Comparison of ENCODE assay signal across 20 cellular contexts in genomic region chr17:13416748-13417363, GRCh38.
DNase-seq lines count a peak whose midpoint lies in the region; ATAC-seq, FAIRE-seq and TF ChIP-seq lines count a peak whose summit lies in the region.
"Had no signal": no experiment of that assay in that cellular context is flagged by ENCODE, and none has a peak within 500 bp of the region (broad histone marks: within the 10 kb centered on the region; RNA-seq: fewer than 3 reads in every experiment).

No MANE protein-coding gene starts in this region.

- H3K4me3 ChIP-seq in GM23248 (no peak overlapping the region), IMR-90 (ENCODE audit: insufficient read depth, low read depth, low read length) (no peak overlapping the region), astrocyte (ENCODE audit: insufficient read depth, low read depth, low read length) (peak overlapping the region; percentile 2), spleen (no peak overlapping the region)
- H3K4me3 ChIP-seq: A549 had no signal

- H4K20me1 ChIP-seq in GM23248 (ENCODE audit: insufficient read depth) (no peaks in the 10 kb centered on the region), IMR-90 (ENCODE audit: insufficient read depth, low read length) (no peaks in the 10 kb centered on the region), astrocyte (ENCODE audit: insufficient read depth, low read length) (no peaks in the 10 kb centered on the region)

- no TSS peak for BruUV-seq in IMR-90 (replicated peaks; lab: Mats Ljungman, UMichigan)

- H3K79me1 ChIP-seq in IMR-90 (ENCODE audit: low read depth in 1 of 2, low read length in 2 of 2), result no peaks in the 10 kb centered on the region

- H3K27me3 Mint-ChIP-seq in astrocyte (ENCODE audit: low read depth, unreplicated experiment), result no peaks in the 10 kb centered on the region
- H3K27me3 Mint-ChIP-seq in glutamatergic neuron (ENCODE audit: unreplicated experiment), result no peaks in the 10 kb centered on the region

- peak overlapping the region; percentile 49 for H3K27ac ChIP-seq in GM23248
- no peak overlapping the region for H3K27ac ChIP-seq in IMR-90 (ENCODE audit: insufficient read depth, low read length)
- no peak overlapping the region for H3K27ac ChIP-seq in astrocyte (ENCODE audit: low read depth, low read length)
- H3K27ac ChIP-seq in spleen, result peak overlapping the region in 1 of 8 donors; percentile 35
- H3K27ac ChIP-seq: A549 had no signal

- no peak for TF ChIP-seq CTCF in IMR-90 (conservative IDR thresholded peaks at IDR 0.05; ENCODE audit: low read depth, low read length)
- TF ChIP-seq CTCF in astrocyte (IDR thresholded peaks at IDR 0.05; ENCODE audit: insufficient read depth, low read depth, low read length), result no peak
- no peak for TF ChIP-seq CTCF in glutamatergic neuron (IDR thresholded peaks at IDR 0.05; ENCODE audit: partially characterized antibody, unreplicated experiment)
- TF ChIP-seq CTCF in spleen (IDR thresholded peaks at IDR 0.05 in 8 of 11, conservative IDR thresholded peaks at IDR 0.05 in 3 of 11), result no peak

- intact Hi-C loops in IMR-90 (cut with micrococcal nuclease), result loop anchor here (5.0 kb wide), 1 partner anchor 165 kb away; no protein-coding TSS in a partner anchor
- intact Hi-C loops in left ventricle myocardium superior (cut with micrococcal nuclease), result no loop called here
- intact Hi-C loops in spleen (cut with DNase I; ENCODE audit: low total_unique reads), result no loop called here

- DNase-seq in GM23248 (peak; percentile 24), IMR-90 (no peak), astrocyte (ENCODE audit: low read depth) (no peak), left ventricle myocardium superior (no peak), glutamatergic neuron (no peak), LoVo (ENCODE audit: low spot score) (no peak), spleen (no peak)
- DNase-seq: CD8-positive, alpha-beta T cell; COR-L47; DMS79 treated with DMSO at 0.1 percent for 48 hours had no signal

- 77 to 78% methylated on average over 3 of the region's 3 CpGs for WGBS in GM23248 (ENCODE audit: low coverage in 1 of 2, low lambda C conversion rate in 2 of 2, missing lambda C conversion rate in 2 of 2), 2 experiments
- WGBS in IMR-90 (ENCODE audit: extremely low coverage in 2 of 2, insufficient read length in 1 of 2), 2 experiments, result no CpG with 5 or more reads among the region's 3 CpGs
- 56 to 90% (median 65%) methylated on average over 3 of the region's 3 CpGs for WGBS in spleen, 5 donors

- POLR2A ChIA-PET in IMR-90 (lab: Charles Lee; ENCODE audit: unreplicated experiment), result no interaction called here

- no peak for TF ChIP-seq RAD21 in IMR-90 (IDR thresholded peaks at IDR 0.05; ENCODE audit: low read length)

- in situ Hi-C loops in GM23248 (cut with MboI) (no loop called here), IMR-90 (cut with MboI; ENCODE audit: low sequenced_read_pairs) (no loop called here)

- H3K4me2 ChIP-seq in GM23248 (ENCODE audit: unreplicated experiment) (peak overlapping the region; percentile 67), IMR-90 (ENCODE audit: low read depth, low read length) (no peak overlapping the region), astrocyte (ENCODE audit: low read length) (peak overlapping the region; percentile 76)
- H3K4me2 ChIP-seq: A549 had no signal

- no peak overlapping the region for H2AK9ac ChIP-seq in IMR-90 (replicated peaks; ENCODE audit: low read depth, low read length, poor library complexity)

- peak overlapping the region; percentile 26 for H3K9ac ChIP-seq in GM23248
- no peak overlapping the region for H3K9ac ChIP-seq in IMR-90 (ENCODE audit: low read depth, low read length)
- H3K9ac ChIP-seq in astrocyte (ENCODE audit: low read length), result peak overlapping the region; percentile 20

- no peak for ATAC-seq in IMR-90 (ENCODE audit: low read depth)
- peak; percentile 92 for ATAC-seq in left ventricle myocardium superior
- no peak for ATAC-seq in GM19351 (IDR thresholded peaks at IDR 0.05; ENCODE audit: unreplicated experiment)
- ATAC-seq: A549; CD8-positive, alpha-beta T cell; HCT116 had no signal

- H2BK5ac ChIP-seq in IMR-90 (ENCODE audit: low read depth, low read length, poor library complexity, severe bottlenecking), result no peak overlapping the region

- no peak for FAIRE-seq in astrocyte (lab: Jason Lieb, UNC)
- FAIRE-seq: A549, D721Med, G401.6, GM12892, GM19239, H54 had no signal

- H3K36me3 Mint-ChIP-seq in astrocyte (ENCODE audit: low read depth, unreplicated experiment) (no peaks in the 10 kb centered on the region), glutamatergic neuron (ENCODE audit: unreplicated experiment) (no peaks in the 10 kb centered on the region)
- H3K36me3 Mint-ChIP-seq: CD14-positive monocyte; CD8-positive, alpha-beta T cell; IgD-negative memory B cell had no signal

- peak overlapping the region; percentile 4; the same call in 1 of the 2 replicates for H2BK20ac ChIP-seq in IMR-90 (ENCODE audit: low read depth, low read length)

- peak overlapping the region; percentile 51; the same call in 1 of the 2 replicates for H3K18ac ChIP-seq in IMR-90 (ENCODE audit: low read depth, low read length)

- H3K27ac Mint-ChIP-seq in astrocyte (ENCODE audit: unreplicated experiment) (no peak overlapping the region), glutamatergic neuron (ENCODE audit: unreplicated experiment) (no peak overlapping the region)
- H3K27ac Mint-ChIP-seq: CD14-positive monocyte; CD8-positive, alpha-beta T cell; IgD-negative memory B cell had no signal

- CTCF ChIA-PET in IMR-90 (lab: Yijun Ruan, JAX), result no interaction called here

- peak overlapping the region; percentile 60; the same call in 1 of the 2 replicates for H3K23ac ChIP-seq in IMR-90 (ENCODE audit: low read depth, low read length)

- H3K9me1 ChIP-seq in IMR-90 (ENCODE audit: insufficient read depth, low read length), result peaks cover 20% of the 10 kb centered on the region

- H3K4me1 ChIP-seq in GM23248 (ENCODE audit: insufficient read depth) (peaks cover 49% of the 10 kb centered on the region), IMR-90 (ENCODE audit: control insufficient read depth, insufficient read depth, low read length) (peaks cover 26% of the 10 kb centered on the region), astrocyte (ENCODE audit: insufficient read depth, low read length) (peaks cover 31% of the 10 kb centered on the region), spleen (peaks cover 0 to 17% (median 10%) of the 10 kb centered on the region in 6 donors)

- TF ChIP-seq POLR2A in IMR-90 (IDR thresholded peaks at IDR 0.05; ENCODE audit: low read depth, low read length) (no peak), spleen (IDR thresholded peaks at IDR 0.05) (no peak)

- H3K4me1 Mint-ChIP-seq in astrocyte (ENCODE audit: low read depth, unreplicated experiment) (peaks cover 20% of the 10 kb centered on the region), glutamatergic neuron (ENCODE audit: low read depth, unreplicated experiment) (no peaks in the 10 kb centered on the region)
- H3K4me1 Mint-ChIP-seq: IgD-negative memory B cell had no signal

- no peaks in the 10 kb centered on the region for H3K79me2 ChIP-seq in GM23248 (ENCODE audit: insufficient read depth)
- no peaks in the 10 kb centered on the region for H3K79me2 ChIP-seq in astrocyte (ENCODE audit: insufficient read depth, low read length)

- H3K9me3 Mint-ChIP-seq in astrocyte (ENCODE audit: unreplicated experiment) (no peaks in the 10 kb centered on the region), glutamatergic neuron (ENCODE audit: unreplicated experiment) (peaks cover 3% of the 10 kb centered on the region)
- H3K9me3 Mint-ChIP-seq: CD8-positive, alpha-beta T cell had no signal

- no peaks in the 10 kb centered on the region for H3K9me2 ChIP-seq in GM23248 (ENCODE audit: insufficient read depth)

- H2AFZ ChIP-seq in GM23248, result no peak overlapping the region
- H2AFZ ChIP-seq in IMR-90 (replicated peaks; ENCODE audit: low read length, poor library complexity), result no peak overlapping the region
- no peak overlapping the region for H2AFZ ChIP-seq in astrocyte (ENCODE audit: low read depth, low read length)

- dilution Hi-C loops in IMR-90 (cut with HindIII; ENCODE audit: low sequenced_read_pairs, unreplicated experiment), result no loop called here

- no peaks in the 10 kb centered on the region for H3K27me3 ChIP-seq in GM23248 (replicated peaks; ENCODE audit: insufficient read depth)
- H3K27me3 ChIP-seq in IMR-90 (ENCODE audit: control insufficient read depth, insufficient read depth, low read length), result no peaks in the 10 kb centered on the region
- no peaks in the 10 kb centered on the region for H3K27me3 ChIP-seq in astrocyte (ENCODE audit: insufficient read depth, low read length)
- no peaks in the 10 kb centered on the region for H3K27me3 ChIP-seq in spleen (replicated peaks in 1 of 7)

- H3K56ac ChIP-seq in IMR-90 (ENCODE audit: extremely low read depth, insufficient read depth, low read length), result no peak overlapping the region

- H2BK15ac ChIP-seq in IMR-90 (ENCODE audit: low read depth, low read length), result peak overlapping the region; percentile 6; the same call in 2 of the 3 replicates

- no peak overlapping the region for H3K4me3 Mint-ChIP-seq in astrocyte (ENCODE audit: unreplicated experiment)
- no peak overlapping the region for H3K4me3 Mint-ChIP-seq in glutamatergic neuron (ENCODE audit: unreplicated experiment)
- H3K4me3 Mint-ChIP-seq: CD14-positive monocyte; CD8-positive, alpha-beta T cell had no signal

- H4K91ac ChIP-seq in IMR-90 (ENCODE audit: insufficient read depth, low read depth, low read length), result peak overlapping the region; percentile 18

- peak overlapping the region; percentile 73 for H3K4ac ChIP-seq in IMR-90 (ENCODE audit: low read depth, low read length)

- peak overlapping the region; percentile 37; the same call in 1 of the 2 replicates for H2AK5ac ChIP-seq in IMR-90 (ENCODE audit: low read depth, low read length)

- no peaks in the 10 kb centered on the region for H3K36me3 ChIP-seq in GM23248 (ENCODE audit: low read depth)
- H3K36me3 ChIP-seq in IMR-90 (ENCODE audit: control insufficient read depth, insufficient read depth, low read length), result no peaks in the 10 kb centered on the region
- H3K36me3 ChIP-seq in astrocyte (ENCODE audit: insufficient read depth, low read length), result no peaks in the 10 kb centered on the region
- H3K36me3 ChIP-seq in spleen, result no peaks in the 10 kb centered on the region

- H3K9me3 ChIP-seq in GM23248 (ENCODE audit: low read depth) (no peaks in the 10 kb centered on the region), IMR-90 (ENCODE audit: control insufficient read depth, insufficient read depth, low read length) (no peaks in the 10 kb centered on the region), astrocyte (ENCODE audit: insufficient read depth, low read depth, low read length) (no peaks in the 10 kb centered on the region), spleen (no peaks in the 10 kb centered on the region)

- H4K8ac ChIP-seq in IMR-90 (ENCODE audit: low read depth in 2 of 2, low read length in 2 of 2), result peak overlapping the region in 1 of 2 experiments; percentile 26; a peak in 1 of 4 replicates

- H2BK120ac ChIP-seq in IMR-90 (ENCODE audit: low read depth, low read length), result peak overlapping the region; percentile 54; the same call in 1 of the 2 replicates

- peak overlapping the region; percentile 44; the same call in 1 of the 2 replicates for H4K5ac ChIP-seq in IMR-90 (ENCODE audit: low read depth, low read length)

- peak overlapping the region; percentile 48; the same call in 1 of the 2 replicates for H3K14ac ChIP-seq in IMR-90 (replicated peaks; ENCODE audit: low read depth, low read length)

- H3F3A ChIP-seq in GM23248 (ENCODE audit: insufficient read depth), result peaks cover 53% of the 10 kb centered on the region
